ENCODE assay signal across 9 cellular contexts in genomic region chr18:2083691-2084090, GRCh38.
DNase-seq lines count a peak whose midpoint lies in the region; ATAC-seq and TF ChIP-seq lines count a peak whose summit lies in the region.
"Had no signal": no experiment of that assay in that cellular context is flagged by ENCODE, and none has a peak within 500 bp of the region (broad histone marks: within the 10 kb centered on the region; RNA-seq: fewer than 3 reads in every experiment).

No MANE protein-coding gene starts in this region.

- CTCF ChIA-PET in WTC11 (lab: Charles Lee), result interaction anchor here (0.8 to 2.4 kb wide), 6 partner anchors 21 to 189 kb away, joined by 3 to 16 read pairs (median 4); no protein-coding TSS in a partner anchor

- H3K4me3 ChIP-seq in KMS-11 (IDR thresholded peaks at IDR 0.05; ENCODE audit: insufficient read depth, low read depth, low read length) (no peak overlapping the region), trophoblast cell (ENCODE audit: low read depth, low read length) (no peak overlapping the region), heart left ventricle (no peak overlapping the region)

- H3K27me3 Mint-ChIP-seq in WTC11 (ENCODE audit: low read depth), result no peaks in the 10 kb centered on the region; the same call in 1 of the 2 replicates

- no CpG with 5 or more reads among the region's 3 CpGs for WGBS in trophoblast cell (ENCODE audit: extremely low coverage, insufficient coverage, insufficient read length)
- 39 to 48% (median 46%) methylated on average over 3 of the region's 3 CpGs for WGBS in heart left ventricle, 4 donors

- POLR2A ChIA-PET in WTC11 (lab: Charles Lee), result no interaction called here

- H3K9me3 Mint-ChIP-seq in WTC11, result peaks cover 21% of the 10 kb centered on the region

- H3K36me3 ChIP-seq in KMS-11 (ENCODE audit: insufficient read depth), result no peaks in the 10 kb centered on the region
- no peaks in the 10 kb centered on the region for H3K36me3 ChIP-seq in trophoblast cell (ENCODE audit: control insufficient read depth in 1 of 2, insufficient read depth in 2 of 2, low read length in 2 of 2)
- no peaks in the 10 kb centered on the region for H3K36me3 ChIP-seq in heart left ventricle

- no peaks in the 10 kb centered on the region for H3K4me1 Mint-ChIP-seq in WTC11

- H3K4me1 ChIP-seq in KMS-11 (ENCODE audit: low read depth, poor library complexity, severe bottlenecking), result no peaks in the 10 kb centered on the region
- H3K4me1 ChIP-seq in trophoblast cell (ENCODE audit: control insufficient read depth in 1 of 2, insufficient read depth in 2 of 2, low read length in 2 of 2), result no peaks in the 10 kb centered on the region
- H3K4me1 ChIP-seq in heart left ventricle, result peaks cover 0 to 8% (median 0%) of the 10 kb centered on the region in 12 donors

- TF ChIP-seq CTCF in KMS-11 (conservative IDR thresholded peaks at IDR 0.05; ENCODE audit: low read depth, low read length) (peak; percentile 35; the same call in 1 of the 2 replicates), WTC11 (IDR thresholded peaks at IDR 0.05) (no peak), heart left ventricle (IDR thresholded peaks at IDR 0.05) (peak in 6 of 12 donors; percentile 11 to 31 (median 19))

- DNase-seq in NOMO-1 (lab: John Stamatoyannopoulos, UW; ENCODE audit: unreplicated experiment in 2 of 2) (peak; percentile 3), NOMO-1 treated with dmso at 0.1 percent for 144 hours (lab: John Stamatoyannopoulos, UW; ENCODE audit: unreplicated experiment) (no peak), WTC11 (ENCODE audit: low spot score) (peak; percentile 35), trophoblast cell (peak; percentile 15 to 31), heart left ventricle (no peak)
- no peak for DNase-seq in central memory CD4-positive, alpha-beta T cell
- DNase-seq: effector CD8-positive, alpha-beta T cell had no signal

- H3K27ac ChIP-seq in KMS-11 (no peak overlapping the region), trophoblast cell (ENCODE audit: low read depth, low read length) (no peak overlapping the region), heart left ventricle (no peak overlapping the region)

- H3K4me2 ChIP-seq in KMS-11, result no peak overlapping the region
- no peak overlapping the region for H3K4me2 ChIP-seq in trophoblast cell (ENCODE audit: low read length)

- no peak overlapping the region for H2AK5ac ChIP-seq in trophoblast cell (ENCODE audit: low read length)

- no peak overlapping the region for H3K23ac ChIP-seq in trophoblast cell (ENCODE audit: low read length)

- H3K36me3 Mint-ChIP-seq in WTC11, result 0 out of 2 replicates have a peak, but pooled peaks cover 3% of the 10 kb centered on the region

- no peak overlapping the region for H3K9ac ChIP-seq in KMS-11
- H3K9ac ChIP-seq in trophoblast cell (ENCODE audit: low read length), result no peak overlapping the region

- no peak overlapping the region for H3K14ac ChIP-seq in trophoblast cell (ENCODE audit: low read length)

- H3K79me2 ChIP-seq in KMS-11 (ENCODE audit: insufficient read depth, low read depth) (no peaks in the 10 kb centered on the region), trophoblast cell (ENCODE audit: control insufficient read depth, insufficient read depth, low read length, poor library complexity) (no peaks in the 10 kb centered on the region)

- intact Hi-C loops in heart left ventricle (cut with DNase I), result loop anchor here in 3 of 10 donors (5.0 to 10.0 kb wide), 2 partner anchors 486 to 499 kb away; no protein-coding TSS in a partner anchor

- H4K91ac ChIP-seq in trophoblast cell (ENCODE audit: low read depth, low read length), result no peak overlapping the region

- H3K9me3 ChIP-seq in trophoblast cell (ENCODE audit: insufficient read depth, low read depth, low read length), result no peaks in the 10 kb centered on the region
- no peaks in the 10 kb centered on the region for H3K9me3 ChIP-seq in heart left ventricle

- TF ChIP-seq POLR2A in heart left ventricle (IDR thresholded peaks at IDR 0.05), result no peak

- H3K27me3 ChIP-seq in KMS-11 (ENCODE audit: insufficient read depth, low read depth), result no peaks in the 10 kb centered on the region
- H3K27me3 ChIP-seq in trophoblast cell (ENCODE audit: insufficient read depth, low read length), result no peaks in the 10 kb centered on the region
- no peaks in the 10 kb centered on the region for H3K27me3 ChIP-seq in heart left ventricle

- H4K12ac ChIP-seq in trophoblast cell (ENCODE audit: low read depth, low read length), result no peak overlapping the region

- no peaks in the 10 kb centered on the region for H3K79me1 ChIP-seq in trophoblast cell (ENCODE audit: low read length)

- H2AFZ ChIP-seq in KMS-11 (ENCODE audit: low read depth) (no peak overlapping the region), trophoblast cell (ENCODE audit: insufficient read depth, low read length, poor library complexity) (no peak overlapping the region)

- no peak overlapping the region for H3K4me3 Mint-ChIP-seq in WTC11

- H2BK5ac ChIP-seq in trophoblast cell (ENCODE audit: low read depth, low read length, poor library complexity), result no peak overlapping the region

- no peak overlapping the region for H3K18ac ChIP-seq in trophoblast cell (ENCODE audit: low read length)

- H3K27ac Mint-ChIP-seq in WTC11, result no peak overlapping the region

- no peaks in the 10 kb centered on the region for H4K20me1 ChIP-seq in KMS-11 (ENCODE audit: insufficient read depth)

- H3K4ac ChIP-seq in trophoblast cell (ENCODE audit: low read depth, low read length), result no peak overlapping the region

- no peak overlapping the region for H4K8ac ChIP-seq in trophoblast cell (ENCODE audit: low read depth, low read length)

- ATAC-seq in WTC11 (peak; percentile 86), GM21786 (IDR thresholded peaks at IDR 0.05; ENCODE audit: unreplicated experiment) (no peak), heart left ventricle (no peak)

- H2BK12ac ChIP-seq in trophoblast cell (ENCODE audit: low read length), result no peak overlapping the region

- no peak overlapping the region for H2BK120ac ChIP-seq in trophoblast cell (ENCODE audit: insufficient read depth, low read length, poor library complexity)

TF ChIP-seq in WTC11, 78 proteins besides CTCF, POLR2A, EP300 and RAD21 (continues in another document):
- TF ChIP-seq PRRX2 (CRISPR knock-in tag; IDR thresholded peaks at IDR 0.05) (no peak), HMGA2 (CRISPR knock-in tag; IDR thresholded peaks at IDR 0.05) (no peak), CBFB (CRISPR knock-in tag; IDR thresholded peaks at IDR 0.05; ENCODE audit: low read depth) (no peak), ZNF532 (CRISPR knock-in tag; IDR thresholded peaks at IDR 0.05; ENCODE audit: borderline replicate concordance) (no peak), TP53 (CRISPR knock-in tag; IDR thresholded peaks at IDR 0.05) (no peak), SMAD3 (CRISPR knock-in tag; IDR thresholded peaks at IDR 0.05; ENCODE audit: borderline replicate concordance) (no peak), ETV6 (CRISPR knock-in tag; IDR thresholded peaks at IDR 0.05) (no peak), MYBL2 (CRISPR knock-in tag; IDR thresholded peaks at IDR 0.05) (no peak), FOXJ3 (CRISPR knock-in tag; IDR thresholded peaks at IDR 0.05; ENCODE audit: borderline replicate concordance) (no peak), SOX15 (CRISPR knock-in tag; IDR thresholded peaks at IDR 0.05) (no peak)

Comparison
In these comparisons a context has a peak if more than half of its experiments do, and no peak if none do; other contexts are left out.
1. DNase-seq: peak in NOMO-1 (2 of 2), WTC11 (single experiment) and trophoblast cell (2 of 2); none in NOMO-1 treated with dmso at 0.1 percent for 144 hours (single experiment), heart left ventricle (0 of 5) and central memory CD4-positive, alpha-beta T cell (single experiment).